Comparison of ENCODE assay signal across 12 cellular contexts in the genomic region with DNA sequence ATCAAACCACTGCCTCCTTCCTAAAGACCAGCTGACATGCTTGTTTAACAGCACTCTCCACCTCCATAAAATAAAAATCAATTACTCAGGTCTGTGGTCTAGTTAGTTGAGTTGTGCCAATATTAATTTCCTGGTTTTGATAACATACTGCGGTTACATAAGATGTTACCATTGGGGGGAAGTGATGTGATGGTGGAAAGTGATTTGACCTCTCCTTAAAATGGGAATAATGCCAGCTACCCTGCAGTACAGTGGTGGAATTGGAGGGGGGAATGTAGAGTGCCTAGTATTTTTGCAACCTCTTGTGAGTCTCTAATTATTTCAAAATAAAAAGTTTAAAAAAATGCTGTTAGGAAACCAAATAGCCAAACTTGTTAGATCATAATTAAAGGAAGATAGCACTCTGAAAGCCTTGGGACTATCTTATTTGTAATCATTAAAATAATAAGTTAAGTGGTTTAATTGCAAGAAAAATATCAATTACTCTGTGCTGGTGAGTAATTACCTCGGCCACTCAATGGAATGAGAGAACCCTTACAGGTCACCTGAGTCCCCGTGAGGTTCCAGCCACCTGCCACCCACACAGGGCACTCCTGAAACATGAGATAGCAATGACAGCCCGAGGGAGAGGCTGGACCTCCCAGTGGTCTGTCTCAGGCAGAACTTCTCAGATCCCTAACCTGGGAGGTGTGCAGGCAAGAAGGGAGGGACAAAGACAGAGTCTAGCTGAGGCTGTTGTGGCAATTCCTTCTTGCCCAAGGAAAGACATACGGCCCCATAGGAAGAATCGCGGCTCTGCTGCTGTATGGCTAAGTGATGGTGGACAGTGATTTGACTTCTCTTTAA.
DNase-seq lines count a peak whose midpoint lies in the region; ATAC-seq and TF ChIP-seq lines count a peak whose summit lies in the region.
"Had no signal": no experiment of that assay in that cellular context is flagged by ENCODE, and none has a peak within 500 bp of the region (broad histone marks: within the 10 kb centered on the region; RNA-seq: fewer than 3 reads in every experiment).

No MANE protein-coding gene starts in this region.

- H3K4me2 ChIP-seq in neural progenitor cell (no peak overlapping the region), GM23248 (ENCODE audit: unreplicated experiment) (no peak overlapping the region)

- H3K27me3 ChIP-seq in neural progenitor cell (no peaks in the 10 kb centered on the region), GM23248 (replicated peaks; ENCODE audit: insufficient read depth) (no peaks in the 10 kb centered on the region)
- H3K27me3 ChIP-seq: esophagus muscularis mucosa, right lobe of liver had no signal

- H3K9me3 Mint-ChIP-seq in neural progenitor cell (no peaks in the 10 kb centered on the region), natural killer cell (no peaks in the 10 kb centered on the region)
- H3K9me3 Mint-ChIP-seq: central memory CD8-positive, alpha-beta T cell had no signal

- H3K36me3 Mint-ChIP-seq in neural progenitor cell (no peaks in the 10 kb centered on the region), natural killer cell (no peaks in the 10 kb centered on the region)

- H3K27ac Mint-ChIP-seq in neural progenitor cell (peak overlapping the region; percentile 42), natural killer cell (no peak overlapping the region)
- H3K27ac Mint-ChIP-seq: activated CD4-positive, alpha-beta T cell treated with anti-CD3 and anti-CD28 coated beads for 36 hours had no signal

- intact Hi-C loops in natural killer cell (cut with micrococcal nuclease), result no loop called here

- H4K20me1 ChIP-seq in neural progenitor cell (ENCODE audit: low read depth) (no peaks in the 10 kb centered on the region), GM23248 (ENCODE audit: insufficient read depth) (no peaks in the 10 kb centered on the region)

- no peaks in the 10 kb centered on the region for H3K79me2 ChIP-seq in neural progenitor cell (ENCODE audit: low read depth)
- H3K79me2 ChIP-seq in GM23248 (ENCODE audit: insufficient read depth), result no peaks in the 10 kb centered on the region

- H3K4me1 Mint-ChIP-seq in neural progenitor cell, result peaks cover 51% of the 10 kb centered on the region
- peaks cover 47% of the 10 kb centered on the region in 2 donors for H3K4me1 Mint-ChIP-seq in natural killer cell

- peak; percentile 45 for DNase-seq in Daoy (ENCODE audit: low read depth)
- peak; percentile 53 for DNase-seq in NCI-H1105 (lab: John Stamatoyannopoulos, UW)
- DNase-seq in SW480 (ENCODE audit: low spot score), result peak; percentile 56
- no peak for DNase-seq in neural progenitor cell (ENCODE audit: low spot score)
- no peak for DNase-seq in natural killer cell
- DNase-seq in GM23248, result no peak
- no peak for DNase-seq in Ammon's horn (ENCODE audit: low spot score)
- DNase-seq: activated CD4-positive, alpha-beta T cell treated with anti-CD3 and anti-CD28 coated beads for 36 hours; activated effector memory CD4-positive, alpha-beta T cell treated with anti-CD3 and anti-CD28 coated beads, Interleukin-2, amount 50 U/mL, for 16 hours had no signal

- H3K27me3 Mint-ChIP-seq in neural progenitor cell (ENCODE audit: insufficient read depth, low read depth) (no peaks in the 10 kb centered on the region), natural killer cell (ENCODE audit: low read depth in 2 of 2) (peaks cover 0 to 2% of the 10 kb centered on the region in 2 donors)
- H3K27me3 Mint-ChIP-seq: activated CD4-positive, alpha-beta T cell treated with anti-CD3 and anti-CD28 coated beads for 36 hours; central memory CD8-positive, alpha-beta T cell had no signal

- no peak for TF ChIP-seq CTCF in neural progenitor cell (IDR thresholded peaks at IDR 0.05)
- TF ChIP-seq CTCF in natural killer cell (IDR thresholded peaks at IDR 0.05), result no peak

- H3K9me2 ChIP-seq in GM23248 (ENCODE audit: insufficient read depth), result no peaks in the 10 kb centered on the region

- WGBS in GM23248 (ENCODE audit: low coverage in 1 of 2, low lambda C conversion rate in 2 of 2, missing lambda C conversion rate in 2 of 2), 2 experiments, result 86% methylated on average over 7 of the region's 7 CpGs

- H3F3A ChIP-seq in neural progenitor cell (ENCODE audit: low read depth) (peaks cover 3% of the 10 kb centered on the region), GM23248 (ENCODE audit: insufficient read depth) (peaks cover 36% of the 10 kb centered on the region)

- no peak for ATAC-seq in natural killer cell
- ATAC-seq: activated CD4-positive, alpha-beta T cell treated with anti-CD3 and anti-CD28 coated beads for 36 hours had no signal

- H3K4me3 ChIP-seq in neural progenitor cell (no peak overlapping the region), GM23248 (no peak overlapping the region)
- H3K4me3 ChIP-seq: esophagus muscularis mucosa, right lobe of liver had no signal

- in situ Hi-C loops in GM23248 (cut with MboI), result no loop called here

- H3K9ac ChIP-seq in neural progenitor cell (no peak overlapping the region), GM23248 (no peak overlapping the region)

- H3K27ac ChIP-seq in neural progenitor cell, result no peak overlapping the region
- no peak overlapping the region for H3K27ac ChIP-seq in GM23248
- H3K27ac ChIP-seq: right lobe of liver had no signal

- H3K9me3 ChIP-seq in neural progenitor cell (ENCODE audit: low read depth) (no peaks in the 10 kb centered on the region), GM23248 (ENCODE audit: low read depth) (no peaks in the 10 kb centered on the region)
- H3K9me3 ChIP-seq: esophagus muscularis mucosa, right lobe of liver had no signal

- H3K4me3 Mint-ChIP-seq in neural progenitor cell (no peak overlapping the region), natural killer cell (no peak overlapping the region)
- H3K4me3 Mint-ChIP-seq: activated CD4-positive, alpha-beta T cell treated with anti-CD3 and anti-CD28 coated beads for 36 hours; central memory CD8-positive, alpha-beta T cell had no signal

- H3K36me3 ChIP-seq in neural progenitor cell (no peaks in the 10 kb centered on the region), GM23248 (ENCODE audit: low read depth) (no peaks in the 10 kb centered on the region)
- H3K36me3 ChIP-seq: esophagus muscularis mucosa, right lobe of liver had no signal

- H3K4me1 ChIP-seq in neural progenitor cell (peaks cover 28% of the 10 kb centered on the region), GM23248 (ENCODE audit: insufficient read depth) (peaks cover 46% of the 10 kb centered on the region)

- H2AFZ ChIP-seq in neural progenitor cell (replicated peaks) (no peak overlapping the region), GM23248 (no peak overlapping the region)

Comparison
In these comparisons a context has a peak if more than half of its experiments do, and no peak if none do; other contexts are left out.
1. DNase-seq: peak in Daoy (single experiment), NCI-H1105 (single experiment) and SW480 (single experiment); none in neural progenitor cell (single experiment), natural killer cell (single experiment), GM23248 (single experiment) and Ammon's horn (single experiment).